Comparison of ENCODE assay signal across 9 cellular contexts in genomic region chr16:5034167-5034523, GRCh38. TPM values are rescaled to one million over a fixed set of nuclear protein-coding genes. Genes with fewer than 3 reads are reported as not detected.
A peak's percentile ranks its signal among the peaks of the same experiment; 100 is the strongest.
DNase-seq lines count a peak whose midpoint lies in the region; ATAC-seq, FAIRE-seq and TF ChIP-seq lines count a peak whose summit lies in the region.
"Had no signal": no experiment of that assay in that cellular context is flagged by ENCODE, and none has a peak within 500 bp of the region (broad histone marks: within the 10 kb centered on the region; RNA-seq: fewer than 3 reads in every experiment).

No MANE protein-coding gene starts in this region.

- H3K9me3 Mint-ChIP-seq in activated naive CD8-positive, alpha-beta T cell treated with anti-CD3 and anti-CD28 coated beads for 36 hours = no peaks in the 10 kb centered on the region

- DNase-seq in NCI-H1092 treated with DMSO at 0.1 percent for 48 hours (lab: John Stamatoyannopoulos, UW) (peak; percentile 24), NCI-H1092 (lab: John Stamatoyannopoulos, UW) (no peak), kidney (no peak), substantia nigra (lab: John Stamatoyannopoulos, UW) (no peak)
- no peak for DNase-seq in activated naive CD8-positive, alpha-beta T cell treated with anti-CD3 and anti-CD28 coated beads for 36 hours
- DNase-seq in stimulated activated CD4-positive, alpha-beta T cell treated with anti-CD3 and anti-CD28 coated beads, Interleukin-2, amount 100 ng/mL, for 24 hours = no peak

- ATAC-seq in HG03135 (IDR thresholded peaks at IDR 0.05; ENCODE audit: unreplicated experiment) (no peak), HG02678 (IDR thresholded peaks at IDR 0.05; ENCODE audit: unreplicated experiment) (no peak)

- peak overlapping the region; percentile 74 to 92 for H3K9ac ChIP-seq in kidney (ENCODE audit: low read length in 2 of 2)

- H3K4me1 Mint-ChIP-seq in activated naive CD8-positive, alpha-beta T cell treated with anti-CD3 and anti-CD28 coated beads for 36 hours = peaks cover 22% of the 10 kb centered on the region

- H3K4me3 ChIP-seq in kidney (ENCODE audit: low read length in 2 of 2) = peak overlapping the region; percentile 79 to 95

- peak overlapping the region; percentile 88 for H3K4me3 Mint-ChIP-seq in activated naive CD8-positive, alpha-beta T cell treated with anti-CD3 and anti-CD28 coated beads for 36 hours

- intact Hi-C loops in kidney (cut with DNase I) = no loop called here

- peaks cover 9 to 13% of the 10 kb centered on the region in 2 donors for H3K4me1 ChIP-seq in kidney (ENCODE audit: control insufficient read depth in 1 of 2, insufficient read depth in 1 of 2, low read depth in 1 of 2, low read length in 2 of 2)

- FAIRE-seq in kidney (lab: Jason Lieb, UNC) = no peak

- no peaks in the 10 kb centered on the region for H3K27me3 Mint-ChIP-seq in activated naive CD8-positive, alpha-beta T cell treated with anti-CD3 and anti-CD28 coated beads for 36 hours

- no peaks in the 10 kb centered on the region for H3K36me3 ChIP-seq in kidney (ENCODE audit: control insufficient read depth in 1 of 2, insufficient read depth in 2 of 2, low read length in 2 of 2)

- peaks cover 8% of the 10 kb centered on the region for H3K36me3 Mint-ChIP-seq in activated naive CD8-positive, alpha-beta T cell treated with anti-CD3 and anti-CD28 coated beads for 36 hours

- peak overlapping the region; percentile 82 for H3K27ac Mint-ChIP-seq in activated naive CD8-positive, alpha-beta T cell treated with anti-CD3 and anti-CD28 coated beads for 36 hours

- TF ChIP-seq CTCF in kidney (IDR thresholded peaks at IDR 0.05; ENCODE audit: borderline replicate concordance, extremely low read depth, insufficient read depth) = no peak

- H3K9me3 ChIP-seq in kidney (ENCODE audit: control insufficient read depth in 1 of 2, low read length in 2 of 2) = no peaks in the 10 kb centered on the region

- H3K27ac ChIP-seq in kidney (ENCODE audit: low read depth in 2 of 2, low read length in 2 of 2) (peak overlapping the region; percentile 49 to 85), substantia nigra (ENCODE audit: low read depth, low read length, poor library complexity, severe bottlenecking) (peak overlapping the region; percentile 67)

RNA-seq across cellular contexts. Expression of gene NAGPA, which starts 0.4 kb away (rescaled TPM):
- total RNA-seq in activated naive CD8-positive, alpha-beta T cell treated with anti-CD3 and anti-CD28 coated beads for 36 hours = 10 to 100 TPM; 14.7 to 16.4 TPM
- 13.8 TPM for total RNA-seq in kidney
- 14.5 TPM for polyA plus RNA-seq in kidney (ENCODE audit: insufficient read depth, low read depth, low replicate concordance)

RNA-seq across cellular contexts. Expression of gene C16orf89, which starts 31.6 kb away (rescaled TPM):
- total RNA-seq in activated naive CD8-positive, alpha-beta T cell treated with anti-CD3 and anti-CD28 coated beads for 36 hours = not detected
- total RNA-seq in kidney = 5.4 TPM
- polyA plus RNA-seq in kidney (ENCODE audit: insufficient read depth, low read depth, low replicate concordance) = 68.4 TPM
- total RNA-seq: A172 had no signal

RNA-seq across cellular contexts. Expression of gene ALG1, which starts 37.5 kb away (rescaled TPM):
- 10 to 100 TPM; 36.1 to 36.8 TPM for total RNA-seq in activated naive CD8-positive, alpha-beta T cell treated with anti-CD3 and anti-CD28 coated beads for 36 hours
- 23.4 TPM for total RNA-seq in kidney
- polyA plus RNA-seq in kidney (ENCODE audit: insufficient read depth, low read depth, low replicate concordance) = 26.4 TPM
